ENCODE assay signal across 31 cellular contexts in the genomic region with DNA sequence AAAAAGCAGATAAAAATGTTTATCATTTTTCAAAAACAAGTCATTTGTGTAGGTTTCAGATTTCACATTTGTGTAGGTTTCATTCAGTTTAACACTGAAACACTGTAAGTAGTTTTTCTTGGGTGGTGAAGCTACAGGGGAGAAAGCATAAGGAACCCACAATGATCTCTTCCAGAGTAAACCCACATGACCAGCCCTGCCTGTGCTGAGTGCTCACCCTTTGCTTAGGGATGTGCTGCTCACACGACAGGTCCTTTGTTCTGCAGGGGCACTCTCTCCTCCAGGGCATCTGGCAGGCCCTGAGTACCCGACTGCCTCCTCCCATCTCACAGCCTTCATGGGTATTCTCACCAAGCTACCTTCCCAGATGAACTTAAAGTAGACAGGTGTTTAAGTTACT. TPM values are rescaled to one million over a fixed set of nuclear protein-coding genes. Genes with fewer than 3 reads are reported as not detected.
DNase-seq lines count a peak whose midpoint lies in the region; ATAC-seq and TF ChIP-seq lines count a peak whose summit lies in the region.
"Had no signal": no experiment of that assay in that cellular context is flagged by ENCODE, and none has a peak within 500 bp of the region (broad histone marks: within the 10 kb centered on the region; RNA-seq: fewer than 3 reads in every experiment).

No MANE protein-coding gene starts in this region.

- H3K27me3 Mint-ChIP-seq in CD14-positive monocyte (ENCODE audit: low read depth in 3 of 3): peaks cover 0 to 2% (median 0%) of the 10 kb centered on the region in 3 donors
- H3K27me3 Mint-ChIP-seq in CD4-positive, alpha-beta memory T cell: no peaks in the 10 kb centered on the region
- no peaks in the 10 kb centered on the region for H3K27me3 Mint-ChIP-seq in MCF 10A (ENCODE audit: insufficient read depth, unreplicated experiment)
- H3K27me3 Mint-ChIP-seq: activated CD8-positive, alpha-beta T cell treated with anti-CD3 and anti-CD28 coated beads for 36 hours; activated naive CD8-positive, alpha-beta T cell treated with anti-CD3 and anti-CD28 coated beads, Interleukin-2, amount 50 U/mL, for 24 hours; CD4-positive, CD25-positive, alpha-beta regulatory T cell; IgD-negative memory B cell; naive B cell; stimulated activated naive CD8-positive, alpha-beta T cell treated with anti-CD3 and anti-CD28 coated beads, Interleukin-15, amount 100 ng/mL, for 72 hours had no signal

- POLR2A ChIA-PET in CD4-positive, alpha-beta memory T cell (lab: Charles Lee; ENCODE audit: partially characterized antibody): interaction anchor here (1.0 kb wide), 1 partner anchor 28 kb away, joined by 3 read pairs; no protein-coding TSS in a partner anchor
- POLR2A ChIA-PET in MCF 10A (lab: Yijun Ruan, JAX): interaction anchor here (0.6 to 1.0 kb wide), 2 partner anchors 9 to 28 kb away, joined by 3 to 4 read pairs; no protein-coding TSS in a partner anchor

- no peaks in the 10 kb centered on the region for H3K9me3 ChIP-seq in CD4-positive, alpha-beta memory T cell (ENCODE audit: control insufficient read depth in 1 of 2, low read length in 2 of 2)
- H3K9me3 ChIP-seq: SJSA1, tibial artery had no signal

- H3K36me3 ChIP-seq in CD4-positive, alpha-beta memory T cell (ENCODE audit: insufficient read depth, low read length): peaks cover 10% of the 10 kb centered on the region

- no peak for ATAC-seq in HG03521 (IDR thresholded peaks at IDR 0.05; ENCODE audit: unreplicated experiment)
- ATAC-seq: activated CD4-positive, CD25-positive, alpha-beta regulatory T cell treated with anti-CD3 and anti-CD28 coated beads, Interleukin-2, amount 50 U/mL, for 24 hours; activated CD8-positive, alpha-beta T cell treated with anti-CD3 and anti-CD28 coated beads for 36 hours; activated naive CD8-positive, alpha-beta T cell treated with anti-CD3 and anti-CD28 coated beads, Interleukin-2, amount 50 U/mL, for 24 hours; stimulated activated naive CD8-positive, alpha-beta T cell treated with anti-CD3 and anti-CD28 coated beads, Interleukin-15, amount 100 ng/mL, for 72 hours had no signal

- no peaks in the 10 kb centered on the region for H3K4me1 ChIP-seq in CD4-positive, alpha-beta memory T cell (ENCODE audit: insufficient read depth, low read length)
- H3K4me1 ChIP-seq: SJSA1 had no signal

- H3K36me3 Mint-ChIP-seq in CD14-positive monocyte (peaks cover 67 to 78% of the 10 kb centered on the region in 2 donors), MCF 10A (ENCODE audit: insufficient read depth, unreplicated experiment) (peaks cover 41% of the 10 kb centered on the region)
- H3K36me3 Mint-ChIP-seq in CD4-positive, alpha-beta memory T cell: peaks cover 15 to 63% of the 10 kb centered on the region in 2 donors

- no peak overlapping the region for H3K4me3 ChIP-seq in foreskin fibroblast (ENCODE audit: low read depth in 1 of 2, low read length in 2 of 2)
- H3K4me3 ChIP-seq in CD4-positive, alpha-beta memory T cell (ENCODE audit: low read length in 2 of 2): no peak overlapping the region
- H3K4me3 ChIP-seq: SJSA1, tibial artery had no signal

- no peak for TF ChIP-seq CTCF in CD14-positive monocyte (IDR thresholded peaks at IDR 0.05)
- no peak for TF ChIP-seq CTCF in foreskin fibroblast (IDR thresholded peaks at IDR 0.05; ENCODE audit: low read depth, low read length)
- TF ChIP-seq CTCF in MCF 10A (IDR thresholded peaks at IDR 0.05; ENCODE audit: unreplicated experiment): no peak

- H3K4me3 Mint-ChIP-seq in CD14-positive monocyte (no peak overlapping the region), MCF 10A (ENCODE audit: unreplicated experiment) (no peak overlapping the region)
- H3K4me3 Mint-ChIP-seq in CD4-positive, alpha-beta memory T cell: no peak overlapping the region
- H3K4me3 Mint-ChIP-seq: activated CD8-positive, alpha-beta T cell treated with anti-CD3 and anti-CD28 coated beads for 36 hours; activated naive CD8-positive, alpha-beta T cell treated with anti-CD3 and anti-CD28 coated beads, Interleukin-2, amount 50 U/mL, for 24 hours; CD4-positive, CD25-positive, alpha-beta regulatory T cell; IgD-negative memory B cell; mesothelial cell of epicardium; naive B cell; stimulated activated naive CD8-positive, alpha-beta T cell treated with anti-CD3 and anti-CD28 coated beads, Interleukin-15, amount 100 ng/mL, for 72 hours; T-helper 1 cell treated with Interleukin-12 subunit alpha and Interleukin-12 subunit beta and Interleukin-4 antibody, amounts not matched to agents 30 μg/mL and 1 μg/mL, for 36 hours had no signal

- intact Hi-C loops in CD14-positive monocyte (cut with micrococcal nuclease) (no loop called here), MCF 10A (cut with micrococcal nuclease) (no loop called here)
- intact Hi-C loops in CD4-positive, alpha-beta memory T cell (cut with micrococcal nuclease): no loop called here

- CTCF ChIA-PET in CD4-positive, alpha-beta memory T cell (lab: Charles Lee; ENCODE audit: partially characterized antibody): no interaction called here
- CTCF ChIA-PET in MCF 10A (lab: Yijun Ruan, JAX): interaction anchor here (0.5 to 1.0 kb wide), 3 partner anchors 313 to 1891 kb away, joined by 3 read pairs; no protein-coding TSS in a partner anchor

- H3K27me3 ChIP-seq in CD4-positive, alpha-beta memory T cell (ENCODE audit: insufficient read depth, low read length): no peaks in the 10 kb centered on the region
- H3K27me3 ChIP-seq: SJSA1, tibial artery had no signal

- BruUV-seq in MCF 10A (replicated peaks; lab: Mats Ljungman, UMichigan): no TSS peak

- no peak overlapping the region for H3K27ac ChIP-seq in CD4-positive, alpha-beta memory T cell (ENCODE audit: low read depth, low read length)
- H3K27ac ChIP-seq: 22Rv1, SJSA1, tibial artery had no signal

- DNase-seq in DMS 273 (lab: John Stamatoyannopoulos, UW; ENCODE audit: unreplicated experiment) (peak; percentile 36), DMS 273 treated with DMSO at 0.1 percent for 48 hours (lab: John Stamatoyannopoulos, UW) (no peak), CD14-positive monocyte (ENCODE audit: low spot score) (no peak), NCI-H69 (lab: John Stamatoyannopoulos, UW) (peak; percentile 33), foreskin fibroblast (peak; percentile 7 to 26), MCF 10A (ENCODE audit: unreplicated experiment) (no peak)
- DNase-seq in CD4-positive, alpha-beta memory T cell: no peak
- DNase-seq: activated CD8-positive, alpha-beta T cell treated with anti-CD3 and anti-CD28 coated beads for 36 hours; activated gamma-delta T cell treated with Interleukin-2 at 50 U/mL for 16 hours; activated naive CD8-positive, alpha-beta T cell treated with anti-CD3 and anti-CD28 coated beads, Interleukin-2, amount 50 U/mL, for 24 hours; CD4-positive, CD25-positive, alpha-beta regulatory T cell; cerebellar nuclear complex; GDM1; kidney; naive B cell; NCI-H1105; NCI-H2081 treated with DMSO at 0.1 percent for 48 hours; NCI-H526 treated with DMSO at 0.1 percent for 48 hours; RPMI8226; stimulated activated naive CD8-positive, alpha-beta T cell treated with anti-CD3 and anti-CD28 coated beads, Interleukin-15, amount 100 ng/mL, for 72 hours had no signal

- peaks cover 5% of the 10 kb centered on the region for H3K4me1 Mint-ChIP-seq in CD14-positive monocyte
- H3K4me1 Mint-ChIP-seq in CD4-positive, alpha-beta memory T cell: peaks cover 0 to 3% (median 0%) of the 10 kb centered on the region in 4 donors
- H3K4me1 Mint-ChIP-seq in MCF 10A (ENCODE audit: insufficient read depth, unreplicated experiment): no peaks in the 10 kb centered on the region
- H3K4me1 Mint-ChIP-seq: activated naive CD8-positive, alpha-beta T cell treated with anti-CD3 and anti-CD28 coated beads, Interleukin-2, amount 50 U/mL, for 24 hours; mesothelial cell of epicardium; stimulated activated naive CD8-positive, alpha-beta T cell treated with anti-CD3 and anti-CD28 coated beads, Interleukin-15, amount 100 ng/mL, for 72 hours had no signal

- H3K9me3 Mint-ChIP-seq in CD14-positive monocyte (peaks cover 0 to 3% (median 0%) of the 10 kb centered on the region in 7 donors), MCF 10A (ENCODE audit: unreplicated experiment) (no peaks in the 10 kb centered on the region)
- H3K9me3 Mint-ChIP-seq in CD4-positive, alpha-beta memory T cell: no peaks in the 10 kb centered on the region
- H3K9me3 Mint-ChIP-seq: activated CD8-positive, alpha-beta T cell treated with anti-CD3 and anti-CD28 coated beads for 36 hours; activated naive CD8-positive, alpha-beta T cell treated with anti-CD3 and anti-CD28 coated beads, Interleukin-2, amount 50 U/mL, for 24 hours; CD4-positive, CD25-positive, alpha-beta regulatory T cell; IgD-negative memory B cell; mesothelial cell of epicardium; naive B cell; stimulated activated naive CD8-positive, alpha-beta T cell treated with anti-CD3 and anti-CD28 coated beads, Interleukin-15, amount 100 ng/mL, for 72 hours; T-helper 1 cell treated with Interleukin-12 subunit alpha and Interleukin-12 subunit beta and Interleukin-4 antibody, amounts not matched to agents 30 μg/mL and 1 μg/mL, for 36 hours had no signal

- H3K27ac Mint-ChIP-seq in CD14-positive monocyte (peak overlapping the region in 4 of 7 donors; percentile 0 to 67 (median 10)), MCF 10A (ENCODE audit: low read depth, unreplicated experiment) (no peak overlapping the region)
- H3K27ac Mint-ChIP-seq in CD4-positive, alpha-beta memory T cell: peak overlapping the region in 2 of 7 donors; percentile 46 to 62
- H3K27ac Mint-ChIP-seq: activated CD8-positive, alpha-beta T cell treated with anti-CD3 and anti-CD28 coated beads for 36 hours; activated naive CD8-positive, alpha-beta T cell treated with anti-CD3 and anti-CD28 coated beads, Interleukin-2, amount 50 U/mL, for 24 hours; CD4-positive, CD25-positive, alpha-beta regulatory T cell; IgD-negative memory B cell; mesothelial cell of epicardium; T-helper 1 cell treated with Interleukin-12 subunit alpha and Interleukin-12 subunit beta and Interleukin-4 antibody, amounts not matched to agents 30 μg/mL and 1 μg/mL, for 36 hours had no signal

RNA-seq across cellular contexts. Expression of gene ZXDC, which starts 28.9 kb away (rescaled TPM):
- 1 to 10 TPM; 6.3 to 9.7 TPM for polyA plus RNA-seq in CD14-positive monocyte
- 10 to 100 TPM; 58.2 to 66.3 TPM for total RNA-seq in CD4-positive, alpha-beta memory T cell
- polyA plus RNA-seq in CD4-positive, alpha-beta memory T cell: 10 to 100 TPM; 10.3 to 27.7 TPM
- total RNA-seq in MCF 10A (2022): 37.2 and 37.5 TPM in 2 replicates

RNA-seq across cellular contexts. Expression of gene CFAP100, which starts 52.1 kb away (rescaled TPM):
- not detected for polyA plus RNA-seq in CD14-positive monocyte
- total RNA-seq in CD4-positive, alpha-beta memory T cell: not detected
- polyA plus RNA-seq in CD4-positive, alpha-beta memory T cell: not detected
- not detected in 2 replicates for total RNA-seq in MCF 10A (2022)
- total RNA-seq: activated CD8-positive, alpha-beta T cell treated with anti-CD3 and anti-CD28 coated beads for 36 hours; CD4-positive, CD25-positive, alpha-beta regulatory T cell; kidney; lower leg skin; mesothelial cell of epicardium; omental fat pad; SJSA1; skeletal muscle tissue had no signal
- polyA plus RNA-seq: CD4-positive, CD25-positive, alpha-beta regulatory T cell; IgD-negative memory B cell had no signal

Comparison
In these comparisons a context has a peak if more than half of its experiments do, and no peak if none do; other contexts are left out.
1. DNase-seq: peak in DMS 273 (single experiment), NCI-H69 (single experiment) and foreskin fibroblast (2 of 2); none in DMS 273 treated with DMSO at 0.1 percent for 48 hours (single experiment), CD14-positive monocyte (single experiment), CD4-positive, alpha-beta memory T cell (0 of 5) and MCF 10A (single experiment).